Comparison of ENCODE assay signal across 1 cellular context in genomic region chr12:26744042-26744626, GRCh38.
TF ChIP-seq lines count a peak whose summit lies in the region.

No MANE protein-coding gene starts in this region.

TF ChIP-seq in GM23338, 12 proteins besides CTCF, POLR2A, EP300 and RAD21 (continued from another document):
- TF ChIP-seq ZNF462 (CRISPR knock-in tag; IDR thresholded peaks at IDR 0.05) (no peak), ZNF331 (CRISPR knock-in tag; IDR thresholded peaks at IDR 0.05; ENCODE audit: low read depth) (no peak), POLR2AphosphoS5 (IDR thresholded peaks at IDR 0.05; ENCODE audit: low read depth) (no peak), EZH2phosphoT487 (IDR thresholded peaks at IDR 0.05; ENCODE audit: unreplicated experiment) (no peak), JUNB (IDR thresholded peaks at IDR 0.05; ENCODE audit: unreplicated experiment) (no peak), CREB1 (CRISPR knock-in tag; IDR thresholded peaks at IDR 0.05; ENCODE audit: low read depth) (no peak)
- TF ChIP-seq, protein P1, sequence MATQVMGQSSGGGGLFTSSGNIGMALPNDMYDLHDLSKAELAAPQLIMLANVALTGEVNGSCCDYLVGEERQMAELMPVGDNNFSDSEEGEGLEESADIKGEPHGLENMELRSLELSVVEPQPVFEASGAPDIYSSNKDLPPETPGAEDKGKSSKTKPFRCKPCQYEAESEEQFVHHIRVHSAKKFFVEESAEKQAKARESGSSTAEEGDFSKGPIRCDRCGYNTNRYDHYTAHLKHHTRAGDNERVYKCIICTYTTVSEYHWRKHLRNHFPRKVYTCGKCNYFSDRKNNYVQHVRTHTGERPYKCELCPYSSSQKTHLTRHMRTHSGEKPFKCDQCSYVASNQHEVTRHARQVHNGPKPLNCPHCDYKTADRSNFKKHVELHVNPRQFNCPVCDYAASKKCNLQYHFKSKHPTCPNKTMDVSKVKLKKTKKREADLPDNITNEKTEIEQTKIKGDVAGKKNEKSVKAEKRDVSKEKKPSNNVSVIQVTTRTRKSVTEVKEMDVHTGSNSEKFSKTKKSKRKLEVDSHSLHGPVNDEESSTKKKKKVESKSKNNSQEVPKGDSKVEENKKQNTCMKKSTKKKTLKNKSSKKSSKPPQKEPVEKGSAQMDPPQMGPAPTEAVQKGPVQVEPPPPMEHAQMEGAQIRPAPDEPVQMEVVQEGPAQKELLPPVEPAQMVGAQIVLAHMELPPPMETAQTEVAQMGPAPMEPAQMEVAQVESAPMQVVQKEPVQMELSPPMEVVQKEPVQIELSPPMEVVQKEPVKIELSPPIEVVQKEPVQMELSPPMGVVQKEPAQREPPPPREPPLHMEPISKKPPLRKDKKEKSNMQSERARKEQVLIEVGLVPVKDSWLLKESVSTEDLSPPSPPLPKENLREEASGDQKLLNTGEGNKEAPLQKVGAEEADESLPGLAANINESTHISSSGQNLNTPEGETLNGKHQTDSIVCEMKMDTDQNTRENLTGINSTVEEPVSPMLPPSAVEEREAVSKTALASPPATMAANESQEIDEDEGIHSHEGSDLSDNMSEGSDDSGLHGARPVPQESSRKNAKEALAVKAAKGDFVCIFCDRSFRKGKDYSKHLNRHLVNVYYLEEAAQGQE (IDR thresholded peaks at IDR 0.05; ENCODE audit: unreplicated experiment), result no peak
